ENCODE assay signal across 18 cellular contexts in the genomic region with DNA sequence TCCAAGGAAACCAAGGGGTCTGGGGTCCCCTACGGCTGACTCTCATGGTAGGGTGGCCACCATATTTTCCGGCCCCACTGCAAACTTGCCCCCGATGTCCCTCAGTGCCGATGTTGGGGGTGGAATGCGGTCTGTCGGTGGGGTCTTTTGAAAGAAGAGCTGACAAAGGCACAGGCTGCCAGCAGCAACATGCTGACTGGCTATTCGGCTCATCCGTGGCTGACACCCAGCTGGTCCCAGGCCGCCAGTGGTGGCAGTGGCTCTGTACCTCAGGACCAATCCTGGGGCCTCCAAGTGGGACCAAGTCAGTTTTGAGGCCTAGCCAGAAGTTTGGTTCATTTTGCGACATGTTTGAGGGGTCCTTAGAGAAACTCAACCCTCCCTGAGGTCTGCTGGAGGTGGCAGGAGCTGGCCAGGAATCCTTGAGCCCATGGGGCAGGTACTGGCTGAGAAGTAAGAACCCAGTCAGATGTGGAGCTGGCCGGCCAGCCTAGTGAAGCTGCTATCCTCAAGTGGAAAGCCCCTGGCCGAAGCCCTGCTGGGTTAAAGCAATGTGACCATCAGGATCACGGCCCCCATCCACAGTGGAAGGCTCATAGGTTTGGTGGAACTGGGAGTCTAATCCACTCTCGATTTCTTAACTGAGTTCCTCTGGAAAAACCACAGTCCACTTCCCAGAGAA. TPM values are rescaled to one million over a fixed set of nuclear protein-coding genes. Genes with fewer than 3 reads are reported as not detected.
DNase-seq lines count a peak whose midpoint lies in the region; ATAC-seq, FAIRE-seq and TF ChIP-seq lines count a peak whose summit lies in the region.
"Had no signal": no experiment of that assay in that cellular context is flagged by ENCODE, and none has a peak within 500 bp of the region (broad histone marks: within the 10 kb centered on the region; RNA-seq: fewer than 3 reads in every experiment).

No MANE protein-coding gene starts in this region.

- H2BK15ac ChIP-seq in mesendoderm (replicated peaks; ENCODE audit: low read depth) = no peak overlapping the region

- peaks cover 2% of the 10 kb centered on the region for H3K79me1 ChIP-seq in mesendoderm (ENCODE audit: low read length)

- H3K9ac ChIP-seq in mesendoderm (ENCODE audit: low read length) = no peak overlapping the region

- WGBS in mesendoderm (ENCODE audit: extremely low coverage, insufficient coverage, low lambda C conversion rate) = no CpG with 5 or more reads among the region's 14 CpGs

- no peak overlapping the region for H3K23ac ChIP-seq in mesendoderm (ENCODE audit: low read length)

- peak overlapping the region; percentile 23 for H2AK5ac ChIP-seq in mesendoderm (ENCODE audit: low read length)

- H3K9me2 ChIP-seq in GM23338 (ENCODE audit: insufficient read depth) = peaks cover 3% of the 10 kb centered on the region; the same call in 1 of the 2 replicates

- H3K4me3 ChIP-seq in GM23338 = no peak overlapping the region
- no peak overlapping the region for H3K4me3 ChIP-seq in Panc1 (ENCODE audit: low read depth in 2 of 2, low read length in 2 of 2)
- H3K4me3 ChIP-seq in mesendoderm (ENCODE audit: low read length) = no peak overlapping the region
- H3K4me3 ChIP-seq: coronary artery, HAP-1, testis had no signal

- H3K27me3 ChIP-seq in GM23338 (ENCODE audit: insufficient read depth) = no peaks in the 10 kb centered on the region
- no peaks in the 10 kb centered on the region for H3K27me3 ChIP-seq in Panc1 (ENCODE audit: control insufficient read depth, insufficient read depth, low read length)
- no peaks in the 10 kb centered on the region for H3K27me3 ChIP-seq in mesendoderm (ENCODE audit: insufficient read depth, low read length, poor library complexity)
- H3K27me3 ChIP-seq: testis had no signal

- no peak for TF ChIP-seq CTCF in GM23338 (conservative IDR thresholded peaks at IDR 0.05; ENCODE audit: low read depth in 2 of 2)
- no peak for TF ChIP-seq CTCF in Panc1 (IDR thresholded peaks at IDR 0.05)

- no peak for FAIRE-seq in GM12891 (lab: Jason Lieb, UNC)
- FAIRE-seq: HTR-8/SVneo had no signal

- H3K79me2 ChIP-seq in GM23338 (replicated peaks; ENCODE audit: insufficient read depth) = no peaks in the 10 kb centered on the region
- H3K79me2 ChIP-seq in mesendoderm (ENCODE audit: control insufficient read depth, insufficient read depth, low read length) = no peaks in the 10 kb centered on the region

- no peak overlapping the region for H2AFZ ChIP-seq in GM23338

- intact Hi-C loops in Panc1 (cut with micrococcal nuclease; ENCODE audit: unreplicated experiment) = no loop called here

- peaks cover 25% of the 10 kb centered on the region; the same call in 1 of the 2 replicates for H3F3A ChIP-seq in GM23338 (replicated peaks; ENCODE audit: low read depth)

- BruUV-seq in Panc1 (replicated peaks; lab: Mats Ljungman, UMichigan) = no TSS peak

- H3K56ac ChIP-seq in mesendoderm (ENCODE audit: low read length) = peak overlapping the region; percentile 17

- no peak overlapping the region for H3K27ac ChIP-seq in GM23338 (ENCODE audit: low read depth)
- peak overlapping the region; percentile 24; the same call in 1 of the 2 replicates for H3K27ac ChIP-seq in Panc1 (ENCODE audit: low read length)
- no peak overlapping the region for H3K27ac ChIP-seq in mesendoderm (ENCODE audit: low read depth, low read length)
- H3K27ac ChIP-seq: coronary artery had no signal

- H3K4me3 Mint-ChIP-seq in GM23338 = no peak overlapping the region
- H3K4me3 Mint-ChIP-seq in stimulated activated naive B cell treated with anti-CD40 and anti-IgM and Interleukin-4, amounts not matched to agents 10 μg/mL and 1 μg/mL and 100 μg/mL, for 72 hours = no peak overlapping the region
- H3K4me3 Mint-ChIP-seq: activated naive CD8-positive, alpha-beta T cell treated with anti-CD3 and anti-CD28 coated beads for 36 hours; activated T-helper 1 cell treated with anti-CD3 and anti-CD28 coated beads, Interleukin-12 subunit alpha, Interleukin-12 subunit beta, Interleukin-2, Interleukin-4 antibody, amounts not matched to agents 30 ng/mL and 10 ng/mL and 1 ng/mL, durations not matched to agents 14 hours and 24 hours and 36 hours; naive thymus-derived CD4-positive, alpha-beta T cell; stimulated activated effector memory CD8-positive, alpha-beta T cell treated with anti-CD3 and anti-CD28 coated beads, Interleukin-12 subunit alpha, Interleukin-12 subunit beta, amount 100 ng/mL, for 72 hours had no signal

- H3K36me3 Mint-ChIP-seq in GM23338 (ENCODE audit: low read depth) = peaks cover 17% of the 10 kb centered on the region; the same call in 2 of the 3 replicates
- H3K36me3 Mint-ChIP-seq in stimulated activated naive B cell treated with anti-CD40 and anti-IgM and Interleukin-4, amounts not matched to agents 10 μg/mL and 1 μg/mL and 100 μg/mL, for 72 hours = peaks cover 58 to 66% of the 10 kb centered on the region in 2 donors

- peak overlapping the region; percentile 22 for H2BK5ac ChIP-seq in mesendoderm (ENCODE audit: low read length)

- H3K27ac Mint-ChIP-seq in GM23338 = no peak overlapping the region
- peak overlapping the region; percentile 51 for H3K27ac Mint-ChIP-seq in stimulated activated naive B cell treated with anti-CD40 and anti-IgM and Interleukin-4, amounts not matched to agents 10 μg/mL and 1 μg/mL and 100 μg/mL, for 72 hours
- H3K27ac Mint-ChIP-seq: activated naive CD8-positive, alpha-beta T cell treated with anti-CD3 and anti-CD28 coated beads for 36 hours; activated T-helper 1 cell treated with anti-CD3 and anti-CD28 coated beads, Interleukin-12 subunit alpha, Interleukin-12 subunit beta, Interleukin-2, Interleukin-4 antibody, amounts not matched to agents 30 ng/mL and 10 ng/mL and 1 ng/mL, durations not matched to agents 14 hours and 24 hours and 36 hours; naive thymus-derived CD4-positive, alpha-beta T cell; stimulated activated effector memory CD8-positive, alpha-beta T cell treated with anti-CD3 and anti-CD28 coated beads, Interleukin-12 subunit alpha, Interleukin-12 subunit beta, amount 100 ng/mL, for 72 hours had no signal

- H3K4me1 ChIP-seq in GM23338 (ENCODE audit: insufficient read depth) = peaks cover 73% of the 10 kb centered on the region
- peaks cover 26% of the 10 kb centered on the region for H3K4me1 ChIP-seq in Panc1 (ENCODE audit: control insufficient read depth, insufficient read depth, low read length)
- H3K4me1 ChIP-seq in mesendoderm (ENCODE audit: control insufficient read depth, low read depth, low read length) = peaks cover 38% of the 10 kb centered on the region

- no peak for TF ChIP-seq POLR2A in GM12891 (IDR thresholded peaks at IDR 0.05; ENCODE audit: low read depth, low read length)

- in situ Hi-C loops in Panc1 (cut with HindIII; ENCODE audit: low pct_unique_long_range_greater_than_20kb, low sequenced_read_pairs) = no loop called here

- H3K36me3 ChIP-seq in GM23338 (ENCODE audit: insufficient read depth) (no peaks in the 10 kb centered on the region; the same call in 1 of the 2 replicates), Panc1 (ENCODE audit: control insufficient read depth, insufficient read depth, low read length) (no peaks in the 10 kb centered on the region), mesendoderm (ENCODE audit: control insufficient read depth, insufficient read depth, low read length) (no peaks in the 10 kb centered on the region)
- H3K36me3 ChIP-seq: HAP-1 had no signal

- no peak for DNase-seq in GM23338 (ENCODE audit: low spot score)
- no peak for DNase-seq in Panc1 (ENCODE audit: low read depth, low spot score)
- DNase-seq in mesendoderm = no peak
- no peak for DNase-seq in stimulated activated naive B cell treated with anti-CD40 and anti-IgM and Interleukin-4, amounts not matched to agents 10 μg/mL and 1 μg/mL and 100 μg/mL, for 72 hours
- no peak for DNase-seq in islet precursor cell
- no peak for DNase-seq in H4 (ENCODE audit: low spot score)
- DNase-seq in GM12891 (ENCODE audit: insufficient read length, low spot score) = no peak
- DNase-seq: activated CD4-positive, alpha-beta T cell treated with anti-CD3 and anti-CD28 coated beads for 1 hour; activated naive CD8-positive, alpha-beta T cell treated with anti-CD3 and anti-CD28 coated beads for 36 hours; naive thymus-derived CD4-positive, alpha-beta T cell; NCI-H510A; RPMI8226 had no signal

- H4K20me1 ChIP-seq in GM23338 (replicated peaks; ENCODE audit: insufficient read depth) = no peaks in the 10 kb centered on the region

- H3K27me3 Mint-ChIP-seq in GM23338 (ENCODE audit: insufficient read depth, low read depth, poor library complexity) = peaks cover 24% of the 10 kb centered on the region
- no peaks in the 10 kb centered on the region for H3K27me3 Mint-ChIP-seq in stimulated activated naive B cell treated with anti-CD40 and anti-IgM and Interleukin-4, amounts not matched to agents 10 μg/mL and 1 μg/mL and 100 μg/mL, for 72 hours

- ATAC-seq in GM23338 (no peak), Panc1 (no peak)
- ATAC-seq in stimulated activated naive B cell treated with anti-CD40 and anti-IgM and Interleukin-4, amounts not matched to agents 10 μg/mL and 1 μg/mL and 100 μg/mL, for 72 hours (replicated peaks) = no peak
- ATAC-seq: naive thymus-derived CD4-positive, alpha-beta T cell; stimulated activated effector memory CD8-positive, alpha-beta T cell treated with anti-CD3 and anti-CD28 coated beads, Interleukin-12 subunit alpha, Interleukin-12 subunit beta, amount 100 ng/mL, for 72 hours had no signal

- peaks cover 89% of the 10 kb centered on the region for H3K4me1 Mint-ChIP-seq in GM23338
- H3K4me1 Mint-ChIP-seq in stimulated activated naive B cell treated with anti-CD40 and anti-IgM and Interleukin-4, amounts not matched to agents 10 μg/mL and 1 μg/mL and 100 μg/mL, for 72 hours = peaks cover 42 to 80% of the 10 kb centered on the region in 2 donors

- H4K5ac ChIP-seq in mesendoderm (ENCODE audit: low read length) = no peak overlapping the region

- H4K8ac ChIP-seq in mesendoderm (ENCODE audit: low read depth, low read length) = no peak overlapping the region

- H3K9me3 ChIP-seq in Panc1 (ENCODE audit: control insufficient read depth, insufficient read depth, low read depth, low read length) = no peaks in the 10 kb centered on the region
- H3K9me3 ChIP-seq: HAP-1, testis had no signal

- CTCF ChIA-PET in Panc1 (lab: Charles Lee) = no interaction called here

- H3K4ac ChIP-seq in mesendoderm (ENCODE audit: low read depth, low read length) = peak overlapping the region; percentile 73

- POLR2A ChIA-PET in Panc1 (lab: Charles Lee) = no interaction called here

- H2BK120ac ChIP-seq in mesendoderm (ENCODE audit: low read depth, low read length) = peak overlapping the region; percentile 6

- H3K18ac ChIP-seq in mesendoderm (ENCODE audit: low read length) = peak overlapping the region; percentile 53

- H3K4me2 ChIP-seq in GM23338 (0 out of 2 replicates have a peak overlapping the region, but pooled peaks have one; percentile 71), mesendoderm (ENCODE audit: low read length) (no peak overlapping the region)

- H3K9me3 Mint-ChIP-seq in GM23338 = no peaks in the 10 kb centered on the region; the same call in 2 of the 3 replicates
- H3K9me3 Mint-ChIP-seq in stimulated activated naive B cell treated with anti-CD40 and anti-IgM and Interleukin-4, amounts not matched to agents 10 μg/mL and 1 μg/mL and 100 μg/mL, for 72 hours = no peaks in the 10 kb centered on the region
- H3K9me3 Mint-ChIP-seq: activated naive CD8-positive, alpha-beta T cell treated with anti-CD3 and anti-CD28 coated beads for 36 hours; activated T-helper 1 cell treated with anti-CD3 and anti-CD28 coated beads, Interleukin-12 subunit alpha, Interleukin-12 subunit beta, Interleukin-2, Interleukin-4 antibody, amounts not matched to agents 30 ng/mL and 10 ng/mL and 1 ng/mL, durations not matched to agents 14 hours and 24 hours and 36 hours; naive thymus-derived CD4-positive, alpha-beta T cell; stimulated activated effector memory CD8-positive, alpha-beta T cell treated with anti-CD3 and anti-CD28 coated beads, Interleukin-12 subunit alpha, Interleukin-12 subunit beta, amount 100 ng/mL, for 72 hours had no signal

RNA-seq across cellular contexts. Expression of a gene that starts 17.8 kb away (rescaled TPM):
- 16.0 and 20.3 TPM in 2 replicates for total RNA-seq in GM23338 (2014; rRNA removed; shearing (Covaris generic))
- polyA plus RNA-seq in GM23338 (2016; fragmentation: Nextera tagmentation; extraction: Ambion mirVana) = 2.0 and 2.5 TPM in 2 replicates
- total RNA-seq in Panc1 (2021; ENCODE audit: unreplicated experiment) = 7.8 TPM
- 9.4 TPM for polyA plus RNA-seq in Panc1 (2012; ENCODE audit: insufficient read length)
- polyA plus RNA-seq in mesendoderm (2013, experiment 1 of 2) = 5.7 TPM
- 5.5 TPM for polyA plus RNA-seq in mesendoderm (2013, experiment 2 of 2)
- total RNA-seq in H4 (2014; rRNA removed; shearing (Covaris generic)) = 18.7 and 19.6 TPM in 2 replicates
- 17.7 TPM for polyA plus RNA-seq in GM12891 (2012; ENCODE audit: low read depth, missing spikeins)

RNA-seq across cellular contexts. Expression of a gene that starts 51.9 kb away (rescaled TPM):
- total RNA-seq in GM23338 (2014; rRNA removed; shearing (Covaris generic)) = 249 and 294 TPM in 2 replicates
- polyA plus RNA-seq in GM23338 (2016; fragmentation: Nextera tagmentation; extraction: Ambion mirVana) = 1,410 and 1,412 TPM in 2 replicates
- 166 TPM for total RNA-seq in Panc1 (2021; ENCODE audit: unreplicated experiment)
- 372 TPM for polyA plus RNA-seq in Panc1 (2012; ENCODE audit: insufficient read length)
- 546 TPM for polyA plus RNA-seq in mesendoderm (2013, experiment 1 of 2)
- polyA plus RNA-seq in mesendoderm (2013, experiment 2 of 2) = 544 TPM
- 317 and 358 TPM in 2 replicates for total RNA-seq in H4 (2014; rRNA removed; shearing (Covaris generic))
- polyA plus RNA-seq in GM12891 (2012; ENCODE audit: low read depth, missing spikeins) = 340 TPM
